In the genomic region with DNA sequence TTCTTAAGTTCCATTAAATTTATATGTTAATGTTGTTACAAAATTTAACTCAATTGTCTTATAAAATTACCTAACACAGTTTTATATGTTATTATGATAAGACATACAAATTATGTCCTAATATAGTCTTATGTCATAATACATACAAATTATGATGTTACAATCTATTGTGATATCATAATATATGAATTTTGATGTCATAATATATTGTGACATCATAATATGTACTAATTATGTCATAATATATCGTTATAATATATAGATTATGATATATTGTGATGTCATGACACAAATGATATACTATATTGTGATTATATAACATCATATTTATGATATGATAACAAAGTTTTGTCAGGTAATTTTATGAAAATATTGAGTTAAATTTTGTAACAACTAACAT, we compare ENCODE assay signal across 17 cellular contexts.
A peak's percentile ranks its signal among the peaks of the same experiment; 100 is the strongest.
DNase-seq lines count a peak whose midpoint lies in the region; ATAC-seq, FAIRE-seq and TF ChIP-seq lines count a peak whose summit lies in the region.
"Had no signal": no experiment of that assay in that cellular context is flagged by ENCODE, and none has a peak within 500 bp of the region (broad histone marks: within the 10 kb centered on the region; RNA-seq: fewer than 3 reads in every experiment).

No MANE protein-coding gene starts in this region.

- TF ChIP-seq POLR2A in K562 (conservative IDR thresholded peaks at IDR 0.05) (no peak), adrenal gland (IDR thresholded peaks at IDR 0.05) (no peak)

- in situ Hi-C loops in K562 (cut with MboI): no loop called here

- H3K4me1 ChIP-seq in HEK293 (ENCODE audit: control insufficient read depth, insufficient read depth, low read length): no peaks in the 10 kb centered on the region
- H3K4me1 ChIP-seq in K562 (replicated peaks in 1 of 2; ENCODE audit: control insufficient read depth in 2 of 2, insufficient read depth in 2 of 2, low read length in 2 of 2): no peaks in the 10 kb centered on the region
- no peaks in the 10 kb centered on the region for H3K4me1 ChIP-seq in kidney (ENCODE audit: control insufficient read depth in 1 of 2, insufficient read depth in 1 of 2, low read depth in 1 of 2, low read length in 2 of 2)
- H3K4me1 ChIP-seq in adrenal gland (replicated peaks in 1 of 2): no peaks in the 10 kb centered on the region
- H3K4me1 ChIP-seq: A549, Caco-2 had no signal

- 0% methylated on average over 1 of the region's 1 CpG for WGBS in K562 (ENCODE audit: insufficient coverage, low coverage, missing lambda C conversion rate)
- 8 to 14% (median 10%) methylated on average over 1 of the region's 1 CpG for WGBS in adrenal gland, 4 donors

- no peaks in the 10 kb centered on the region for H3K27me3 ChIP-seq in K562 (ENCODE audit: control insufficient read depth in 2 of 2, insufficient read depth in 2 of 2, low read length in 2 of 2)
- H3K27me3 ChIP-seq in adrenal gland: no peaks in the 10 kb centered on the region

- no peak for TF ChIP-seq EP300 in K562 (IDR thresholded peaks at IDR 0.05; ENCODE audit: low read length)

- H3K9ac ChIP-seq in K562 (ENCODE audit: insufficient read depth in 1 of 2, low read depth in 2 of 2, low read length in 2 of 2) (no peak overlapping the region), kidney (ENCODE audit: low read length in 2 of 2) (no peak overlapping the region)

- no peak for TF ChIP-seq RAD21 in K562 (CRISPR knock-in tag; conservative IDR thresholded peaks at IDR 0.05 in 1 of 2, IDR thresholded peaks at IDR 0.05 in 1 of 2)

- H3K79me2 ChIP-seq in K562 (ENCODE audit: control insufficient read depth, insufficient read depth, low read length): no peaks in the 10 kb centered on the region

- H4K20me1 ChIP-seq in K562 (replicated peaks; ENCODE audit: control insufficient read depth, insufficient read depth, low read length): no peaks in the 10 kb centered on the region

- no peaks in the 10 kb centered on the region for H3K9me1 ChIP-seq in K562 (ENCODE audit: control insufficient read depth, insufficient read depth, low read length)

- H3K27ac ChIP-seq in HEK293 (ENCODE audit: extremely low read depth, low read depth, low read length) (no peak overlapping the region), K562 (ENCODE audit: extremely low read depth, low read depth, low read length) (no peak overlapping the region), kidney (ENCODE audit: low read depth in 2 of 2, low read length in 2 of 2) (no peak overlapping the region), adrenal gland (no peak overlapping the region)
- H3K27ac ChIP-seq: A549, C4-2B had no signal

- H3K4me2 ChIP-seq in K562 (ENCODE audit: insufficient read depth, low read length): no peak overlapping the region
- H3K4me2 ChIP-seq: A549 had no signal

- TF ChIP-seq CTCF in HEK293 (tag by site-specific recombination; IDR thresholded peaks at IDR 0.05): no peak
- TF ChIP-seq CTCF in K562 (IDR thresholded peaks at IDR 0.05 in 2 of 3, conservative IDR thresholded peaks at IDR 0.05 in 1 of 3; ENCODE audit: insufficient read depth in 2 of 3, low read depth in 1 of 3, low read length in 3 of 3): no peak
- no peak for TF ChIP-seq CTCF in kidney (IDR thresholded peaks at IDR 0.05; ENCODE audit: borderline replicate concordance, extremely low read depth, insufficient read depth)
- TF ChIP-seq CTCF in adrenal gland (IDR thresholded peaks at IDR 0.05): no peak

- no TSS peak for BruUV-seq in K562 (replicated peaks; lab: Mats Ljungman, UMichigan)

- CTCF ChIA-PET in HEK293 (lab: Yijun Ruan, JAX): no interaction called here
- CTCF ChIA-PET in K562 (lab: Yijun Ruan, JAX; ENCODE audit: low intra/inter-chr PET ratio): no interaction called here

- POLR2A ChIA-PET in HEK293 (lab: Yijun Ruan, JAX) (no interaction called here), K562 (lab: Yijun Ruan, JAX) (no interaction called here)

- DNase-seq in K562 (ENCODE audit: extremely low read depth in 1 of 4, low spot score in 3 of 4) (no peak), kidney (no peak), UCSD-AML1 (lab: John Stamatoyannopoulos, UW; ENCODE audit: unreplicated experiment) (no peak), adrenal gland (no peak)
- DNase-seq: AML-193; Caco-2; CD4-positive, alpha-beta T cell; GDM1; GOT3; H7 had no signal

- no peaks in the 10 kb centered on the region for H3K36me3 ChIP-seq in HEK293 (ENCODE audit: control insufficient read depth in 2 of 2, insufficient read depth in 1 of 2, low read length in 2 of 2)
- H3K36me3 ChIP-seq in K562 (ENCODE audit: control insufficient read depth, insufficient read depth, low read length): no peaks in the 10 kb centered on the region
- no peaks in the 10 kb centered on the region for H3K36me3 ChIP-seq in kidney (ENCODE audit: control insufficient read depth in 1 of 2, insufficient read depth in 2 of 2, low read length in 2 of 2)
- no peaks in the 10 kb centered on the region for H3K36me3 ChIP-seq in adrenal gland (replicated peaks in 1 of 2)

- intact Hi-C loops in K562 (cut with micrococcal nuclease) (no loop called here), kidney (cut with DNase I) (no loop called here), adrenal gland (cut with DNase I) (no loop called here)

- ATAC-seq in K562 (no peak), SK-N-SH treated with all-trans-retinoic acid at 6 μM for 48 hours (no peak)
- ATAC-seq: A549, HCT116 had no signal

- no peaks in the 10 kb centered on the region for H3K9me3 ChIP-seq in HEK293 (ENCODE audit: control insufficient read depth, insufficient read depth, low read depth, low read length)
- 0 out of 2 replicates have a peak, but pooled peaks cover 2% of the 10 kb centered on the region for H3K9me3 ChIP-seq in K562 (replicated peaks; ENCODE audit: control insufficient read depth, insufficient read depth, low read depth, low read length)
- H3K9me3 ChIP-seq in kidney (ENCODE audit: control insufficient read depth in 1 of 2, low read length in 2 of 2): no peaks in the 10 kb centered on the region
- H3K9me3 ChIP-seq in adrenal gland (replicated peaks in 1 of 3): no peaks in the 10 kb centered on the region
- H3K9me3 ChIP-seq: A549, Caco-2 had no signal

- H2AFZ ChIP-seq in K562 (ENCODE audit: low read depth, low read length): no peak overlapping the region

- H3K4me3 ChIP-seq in HEK293 (ENCODE audit: low read depth, low read length) (no peak overlapping the region), K562 (no peak overlapping the region), kidney (ENCODE audit: low read length in 2 of 2) (no peak overlapping the region), adrenal gland (no peak overlapping the region)
- H3K4me3 ChIP-seq: A549 had no signal

- FAIRE-seq in K562 (lab: Jason Lieb, UNC): no peak
- peak; percentile 86 for FAIRE-seq in kidney (lab: Jason Lieb, UNC)
- FAIRE-seq: A549, D721Med, GM12892 had no signal

TF ChIP-seq in K562, 482 proteins besides CTCF, POLR2A, EP300 and RAD21:
- TF ChIP-seq CEBPB (tag; IDR thresholded peaks at IDR 0.05) (peak; percentile 46; the same call in 1 of the 2 replicates), RBFOX2 (IDR thresholded peaks at IDR 0.05; ENCODE audit: low read depth, low read length) (no peak), ATF1 (CRISPR knock-in tag; IDR thresholded peaks at IDR 0.05) (no peak), ATF1 (tag; IDR thresholded peaks at IDR 0.05) (peak; percentile 37; the same call in 1 of the 2 replicates), CEBPG (CRISPR knock-in tag; IDR thresholded peaks at IDR 0.05) (no peak), CEBPG (tag; conservative IDR thresholded peaks at IDR 0.05 in 1 of 2, IDR thresholded peaks at IDR 0.05 in 1 of 2) (peak in 1 of 2 experiments; percentile 52; a peak in 1 of 4 replicates)
- TF ChIP-seq, protein P1, sequence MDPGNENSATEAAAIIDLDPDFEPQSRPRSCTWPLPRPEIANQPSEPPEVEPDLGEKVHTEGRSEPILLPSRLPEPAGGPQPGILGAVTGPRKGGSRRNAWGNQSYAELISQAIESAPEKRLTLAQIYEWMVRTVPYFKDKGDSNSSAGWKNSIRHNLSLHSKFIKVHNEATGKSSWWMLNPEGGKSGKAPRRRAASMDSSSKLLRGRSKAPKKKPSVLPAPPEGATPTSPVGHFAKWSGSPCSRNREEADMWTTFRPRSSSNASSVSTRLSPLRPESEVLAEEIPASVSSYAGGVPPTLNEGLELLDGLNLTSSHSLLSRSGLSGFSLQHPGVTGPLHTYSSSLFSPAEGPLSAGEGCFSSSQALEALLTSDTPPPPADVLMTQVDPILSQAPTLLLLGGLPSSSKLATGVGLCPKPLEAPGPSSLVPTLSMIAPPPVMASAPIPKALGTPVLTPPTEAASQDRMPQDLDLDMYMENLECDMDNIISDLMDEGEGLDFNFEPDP (CRISPR knock-in tag; IDR thresholded peaks at IDR 0.05): no peak

TF ChIP-seq in SK-N-SH treated with all-trans-retinoic acid at 6 μM for 48 hours, 23 proteins besides CTCF, POLR2A, EP300 and RAD21 (continues in another document):
- TF ChIP-seq ARNTL (CRISPR knock-in tag; IDR thresholded peaks at IDR 0.05; ENCODE audit: borderline replicate concordance, low read depth): no peak
- no peak for TF ChIP-seq OSR1 (CRISPR knock-in tag; IDR thresholded peaks at IDR 0.05)
- TF ChIP-seq, protein P2, sequence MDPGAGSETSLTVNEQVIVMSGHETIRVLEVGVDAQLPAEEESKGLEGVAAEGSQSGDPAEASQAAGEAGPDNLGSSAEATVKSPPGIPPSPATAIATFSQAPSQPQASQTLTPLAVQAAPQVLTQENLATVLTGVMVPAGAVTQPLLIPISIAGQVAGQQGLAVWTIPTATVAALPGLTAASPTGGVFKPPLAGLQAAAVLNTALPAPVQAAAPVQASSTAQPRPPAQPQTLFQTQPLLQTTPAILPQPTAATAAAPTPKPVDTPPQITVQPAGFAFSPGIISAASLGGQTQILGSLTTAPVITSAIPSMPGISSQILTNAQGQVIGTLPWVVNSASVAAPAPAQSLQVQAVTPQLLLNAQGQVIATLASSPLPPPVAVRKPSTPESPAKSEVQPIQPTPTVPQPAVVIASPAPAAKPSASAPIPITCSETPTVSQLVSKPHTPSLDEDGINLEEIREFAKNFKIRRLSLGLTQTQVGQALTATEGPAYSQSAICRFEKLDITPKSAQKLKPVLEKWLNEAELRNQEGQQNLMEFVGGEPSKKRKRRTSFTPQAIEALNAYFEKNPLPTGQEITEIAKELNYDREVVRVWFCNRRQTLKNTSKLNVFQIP (CRISPR knock-in tag; IDR thresholded peaks at IDR 0.05; ENCODE audit: borderline replicate concordance, low read depth): no peak
- TF ChIP-seq ZNF8 (CRISPR knock-in tag; IDR thresholded peaks at IDR 0.05): no peak
- TF ChIP-seq ISL1 (CRISPR knock-in tag; IDR thresholded peaks at IDR 0.05): no peak
- no peak for TF ChIP-seq ESRRG (CRISPR knock-in tag; IDR thresholded peaks at IDR 0.05)
